ENCODE assay signal across 8 cellular contexts in the genomic region with DNA sequence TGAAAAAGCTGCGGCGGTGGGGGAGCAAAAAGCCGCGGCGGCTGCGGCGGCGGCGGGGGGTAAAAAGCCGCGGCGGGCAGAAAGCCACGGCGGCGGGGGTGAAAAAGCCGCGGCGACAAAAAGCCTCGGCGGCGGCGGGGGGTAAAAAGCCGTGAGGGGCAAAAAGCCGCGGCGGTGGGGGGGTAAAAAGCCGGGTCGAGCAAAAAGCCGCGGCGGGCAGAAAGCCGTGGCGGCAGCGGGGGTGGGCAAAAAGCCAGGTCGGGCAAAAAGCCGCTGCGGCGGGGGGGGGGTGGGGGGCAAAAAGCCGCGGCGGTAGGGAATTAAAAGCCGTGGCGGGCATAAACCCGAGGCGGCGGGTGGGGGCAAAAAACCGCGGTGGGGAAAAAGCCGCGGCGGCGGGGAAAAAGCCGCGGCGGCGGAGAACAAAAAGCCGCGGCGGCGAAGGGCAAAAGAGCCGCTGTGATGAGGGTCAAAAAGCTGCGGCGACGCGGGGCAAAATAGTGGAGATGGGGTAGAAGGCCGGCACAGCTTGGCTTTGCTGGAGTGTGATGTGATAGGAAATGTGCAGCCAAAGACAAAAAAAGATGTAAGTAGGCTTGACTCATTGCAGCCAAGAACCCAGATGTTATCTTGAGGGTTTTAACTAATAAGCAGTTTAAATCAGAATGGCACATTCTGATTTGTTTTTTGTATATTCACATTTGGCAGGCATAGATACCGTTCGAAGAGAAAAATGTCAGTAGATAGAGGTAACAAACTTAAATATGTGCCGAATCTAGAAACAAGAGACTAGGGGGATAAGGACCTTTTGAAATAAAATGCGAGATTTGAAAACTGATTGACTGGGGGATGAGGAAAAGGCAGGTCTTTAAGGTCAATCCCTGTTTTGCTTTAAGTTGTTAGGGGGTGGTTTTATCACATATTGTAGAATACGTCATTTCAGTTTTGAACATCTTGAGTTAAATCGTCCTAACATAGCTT.
DNase-seq lines count a peak whose midpoint lies in the region; ATAC-seq and TF ChIP-seq lines count a peak whose summit lies in the region.
"Not testable (repeated sequence)": the region's sequence is repeated elsewhere in the genome, so short reads cannot be mapped to it uniquely, and the experiment has no call there.

No MANE protein-coding gene starts in this region.

- not testable (repeated sequence) for H3K27ac Mint-ChIP-seq in chondrocyte (ENCODE audit: unreplicated experiment)

- DNase-seq in GM12865 (ENCODE audit: low read depth); gastrocnemius medialis: not testable (repeated sequence)
- peak; percentile 25 for DNase-seq in OCI-LY7 (ENCODE audit: low spot score)
- peak; percentile 57 for DNase-seq in activated CD8-positive, alpha-beta memory T cell treated with anti-CD3 and anti-CD28 coated beads, Interleukin-2, amount 50 U/mL, for 48 hours
- DNase-seq in chondrocyte (ENCODE audit: low spot score), result peak; percentile 27
- DNase-seq in cardiac septum (ENCODE audit: low spot score), result peak; percentile 10
- DNase-seq in myocyte (ENCODE audit: low read depth), result peak; percentile 8
- DNase-seq in vagina (ENCODE audit: extremely low spot score in 2 of 2), result peak in 1 of 2 donors; percentile 16

- H3K4me3 ChIP-seq in GM12865 (ENCODE audit: low read depth, low read length) (peak overlapping the region; percentile 22), OCI-LY7 (ENCODE audit: low read depth, low read length, poor library complexity, severe bottlenecking) (peak overlapping the region; percentile 40), gastrocnemius medialis (peak overlapping the region in 3 of 4 donors; percentile 44 to 65 (median 53)), vagina (peak overlapping the region; percentile 26 to 32)

- BruUV-seq in OCI-LY7 (replicated peaks; lab: Mats Ljungman, UMichigan), result not testable (repeated sequence)

- not testable (repeated sequence) for H3K36me3 Mint-ChIP-seq in chondrocyte (ENCODE audit: low read depth)

- H3K79me2 ChIP-seq in OCI-LY7 (ENCODE audit: insufficient read depth, low read depth, low read length), result not testable (repeated sequence)

- not testable (repeated sequence) for H3K27ac ChIP-seq in OCI-LY7 (ENCODE audit: low read depth, low read length, poor library complexity, severe bottlenecking); gastrocnemius medialis; vagina

- not testable (repeated sequence) for H2AFZ ChIP-seq in OCI-LY7 (ENCODE audit: low read length)

- not testable (repeated sequence) for H3K4me1 ChIP-seq in OCI-LY7 (ENCODE audit: insufficient read depth, low read length, poor library complexity, severe bottlenecking); gastrocnemius medialis; vagina

- not testable (repeated sequence) for H3K4me2 ChIP-seq in OCI-LY7 (ENCODE audit: low read length)

- H3K4me1 Mint-ChIP-seq in chondrocyte (ENCODE audit: low read depth), result not testable (repeated sequence)

- TF ChIP-seq CTCF in GM12865 (IDR thresholded peaks at IDR 0.05; ENCODE audit: insufficient read depth, low read depth, low read length, missing control alignments); OCI-LY7 (conservative IDR thresholded peaks at IDR 0.05; ENCODE audit: low read length); chondrocyte (IDR thresholded peaks at IDR 0.05); gastrocnemius medialis (IDR thresholded peaks at IDR 0.05 in 4 of 5, conservative IDR thresholded peaks at IDR 0.05 in 1 of 5); vagina (IDR thresholded peaks at IDR 0.05): not testable (repeated sequence)

- H3K9me2 ChIP-seq in OCI-LY7 (ENCODE audit: insufficient read depth, low read length), result not testable (repeated sequence)

- H4K20me1 ChIP-seq in OCI-LY7 (ENCODE audit: insufficient read depth, low read length), result not testable (repeated sequence)

- H3K9me3 ChIP-seq in OCI-LY7 (ENCODE audit: low read length); gastrocnemius medialis; vagina: not testable (repeated sequence)

- CTCF ChIA-PET in OCI-LY7 (lab: Charles Lee; ENCODE audit: unreplicated experiment), result not testable (repeated sequence)

- intact Hi-C loops in OCI-LY7 (cut with micrococcal nuclease; ENCODE audit: unreplicated experiment); cardiac septum (cut with DNase I); gastrocnemius medialis (cut with DNase I; ENCODE audit: low total_unique reads); vagina (cut with DNase I): not testable (repeated sequence)

- H3K27me3 ChIP-seq in gastrocnemius medialis, result peaks cover 0 to 14% (median 3%) of the 10 kb centered on the region in 3 donors
- not testable (repeated sequence) for H3K27me3 ChIP-seq in vagina

- in situ Hi-C loops in gastrocnemius medialis (cut with MboI; ENCODE audit: low sequenced_read_pairs in 4 of 4), result not testable (repeated sequence)

- H3K36me3 ChIP-seq in OCI-LY7 (ENCODE audit: insufficient read depth, low read length); gastrocnemius medialis; vagina: not testable (repeated sequence)

- H3K9me3 Mint-ChIP-seq in chondrocyte (ENCODE audit: low read depth), result not testable (repeated sequence)

- POLR2A ChIA-PET in OCI-LY7 (lab: Charles Lee), result not testable (repeated sequence)

- not testable (repeated sequence) for TF ChIP-seq POLR2A in gastrocnemius medialis (IDR thresholded peaks at IDR 0.05); vagina (IDR thresholded peaks at IDR 0.05)

- not testable (repeated sequence) for ATAC-seq in gastrocnemius medialis

- H3K4me3 Mint-ChIP-seq in chondrocyte (ENCODE audit: unreplicated experiment), result peak overlapping the region; percentile 50

- not testable (repeated sequence) for H3K27me3 Mint-ChIP-seq in chondrocyte (ENCODE audit: low read depth)
